In the genomic region with DNA sequence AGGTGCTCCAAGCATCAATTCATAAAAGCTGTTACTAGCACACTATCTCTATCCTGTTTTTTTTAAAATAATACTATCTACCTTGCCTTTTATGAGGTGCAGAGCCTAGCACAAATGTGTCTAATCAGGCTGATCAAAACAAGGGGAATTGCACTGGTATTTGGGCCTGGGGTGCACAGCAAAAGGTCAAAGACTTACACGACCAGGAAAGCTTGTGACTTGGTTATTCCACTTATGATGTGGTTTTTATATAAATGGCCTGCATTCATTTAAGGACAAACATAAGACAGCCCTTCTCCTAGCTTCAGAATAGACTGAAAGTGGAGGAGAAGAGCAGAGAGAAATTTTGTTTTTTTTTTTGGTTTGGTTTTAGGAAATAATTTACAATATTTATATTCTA, we compare ENCODE assay signal across 24 cellular contexts.
"Had no signal": no experiment of that assay in that cellular context is flagged by ENCODE, and none has a peak within 500 bp of the region (broad histone marks: within the 10 kb centered on the region; RNA-seq: fewer than 3 reads in every experiment).

No MANE protein-coding gene starts in this region.

- H3K9me3 ChIP-seq: SJSA1 had no signal

- H3K27ac ChIP-seq: KMS-11, SJSA1 had no signal

- DNase-seq: MV-4-11, NCI-H1048, NCI-H1105, NCI-H1417 treated with DMSO at 0.1 percent for 48 hours, NCI-H146, NCI-H1694 treated with DMSO at 0.1 percent for 48 hours, NCI-H1930, NCI-H2081, NCI-H2107, NCI-H2227 treated with DMSO at 0.1 percent for 48 hours, NCI-H446, NCI-H510A, NCI-H524 treated with DMSO at 0.1 percent for 48 hours, NCI-H69, NCI-H774, Right ventricle myocardium superior, RPMI8226, SIG-M5, T-helper 1 cell, T-helper 17 cell had no signal

- H3K4me2 ChIP-seq: KMS-11 had no signal

- H3K4me3 ChIP-seq: K562, SJSA1 had no signal

- ATAC-seq: HepG2, K562 had no signal

- H3K9ac ChIP-seq: KMS-11 had no signal

- H3K27me3 ChIP-seq: SJSA1 had no signal

- H3K36me3 ChIP-seq: SJSA1 had no signal
